Comparison of ENCODE assay signal across 11 cellular contexts in the genomic region with DNA sequence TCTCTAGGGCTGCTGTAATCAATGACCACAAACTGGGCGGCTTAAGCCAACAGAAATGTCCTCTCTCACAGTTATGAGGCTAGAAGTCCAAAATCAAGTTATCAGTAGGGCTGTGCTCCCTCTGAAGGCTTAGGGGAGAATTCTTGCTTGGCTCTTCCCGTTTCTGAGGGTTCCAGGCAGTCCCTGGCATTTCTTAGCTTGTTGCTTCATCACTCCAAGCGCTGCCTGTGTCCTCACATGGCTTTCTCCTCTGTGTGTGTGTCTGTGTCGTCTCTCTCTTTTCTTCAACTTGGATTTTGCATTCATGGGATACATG. TPM values are rescaled to one million over a fixed set of nuclear protein-coding genes. Genes with fewer than 3 reads are reported as not detected.
A peak's percentile ranks its signal among the peaks of the same experiment; 100 is the strongest.
DNase-seq lines count a peak whose midpoint lies in the region; ATAC-seq and TF ChIP-seq lines count a peak whose summit lies in the region.
"Had no signal": no experiment of that assay in that cellular context is flagged by ENCODE, and none has a peak within 500 bp of the region (broad histone marks: within the 10 kb centered on the region; RNA-seq: fewer than 3 reads in every experiment).

No MANE protein-coding gene starts in this region.

- H3K4me1 ChIP-seq in osteoblast (ENCODE audit: insufficient read depth, low read length), result peaks cover 16% of the 10 kb centered on the region

- H2AFZ ChIP-seq in osteoblast (ENCODE audit: low read length), result peak overlapping the region; percentile 28

- peaks cover 5% of the 10 kb centered on the region for H3K27me3 Mint-ChIP-seq in activated T-cell treated with anti-CD3 and anti-CD28 coated beads, Interleukin-2, amount 50 U/mL, for 24 hours
- peaks cover 3% of the 10 kb centered on the region for H3K27me3 Mint-ChIP-seq in activated CD8-positive, alpha-beta memory T cell treated with anti-CD3 and anti-CD28 coated beads, Interleukin-2, amount 10 ng/mL, durations not matched to agents 7 days and 5 days

- ATAC-seq in GM21367 (IDR thresholded peaks at IDR 0.05; ENCODE audit: unreplicated experiment) (no peak), HG02981 (IDR thresholded peaks at IDR 0.05; ENCODE audit: unreplicated experiment) (no peak)
- no peak for ATAC-seq in activated CD8-positive, alpha-beta memory T cell treated with anti-CD3 and anti-CD28 coated beads, Interleukin-2, amount 10 ng/mL, durations not matched to agents 7 days and 5 days

- H3K27ac Mint-ChIP-seq in activated T-cell treated with anti-CD3 and anti-CD28 coated beads, Interleukin-2, amount 50 U/mL, for 24 hours, result no peak overlapping the region
- no peak overlapping the region for H3K27ac Mint-ChIP-seq in activated CD8-positive, alpha-beta memory T cell treated with anti-CD3 and anti-CD28 coated beads, Interleukin-2, amount 10 ng/mL, durations not matched to agents 7 days and 5 days
- H3K27ac Mint-ChIP-seq: CD4-positive, alpha-beta memory T cell had no signal

- no peak overlapping the region for H3K4me3 Mint-ChIP-seq in activated T-cell treated with anti-CD3 and anti-CD28 coated beads, Interleukin-2, amount 50 U/mL, for 24 hours
- no peak overlapping the region for H3K4me3 Mint-ChIP-seq in activated CD8-positive, alpha-beta memory T cell treated with anti-CD3 and anti-CD28 coated beads, Interleukin-2, amount 10 ng/mL, durations not matched to agents 7 days and 5 days
- H3K4me3 Mint-ChIP-seq: CD4-positive, alpha-beta memory T cell had no signal

- no peaks in the 10 kb centered on the region for H3K36me3 ChIP-seq in osteoblast (ENCODE audit: insufficient read depth, low read length)

- no peaks in the 10 kb centered on the region for H3K4me1 Mint-ChIP-seq in activated T-cell treated with anti-CD3 and anti-CD28 coated beads, Interleukin-2, amount 50 U/mL, for 24 hours (ENCODE audit: low read depth)
- H3K4me1 Mint-ChIP-seq in activated CD8-positive, alpha-beta memory T cell treated with anti-CD3 and anti-CD28 coated beads, Interleukin-2, amount 10 ng/mL, durations not matched to agents 7 days and 5 days, result no peaks in the 10 kb centered on the region
- H3K4me1 Mint-ChIP-seq: CD4-positive, alpha-beta memory T cell had no signal

- no peaks in the 10 kb centered on the region for H3K27me3 ChIP-seq in osteoblast (ENCODE audit: insufficient read depth, low read length)

- no peak overlapping the region for H3K27ac ChIP-seq in osteoblast (ENCODE audit: low read depth, low read length)

- H4K20me1 ChIP-seq in osteoblast (ENCODE audit: insufficient read depth, low read length), result no peaks in the 10 kb centered on the region

- no peaks in the 10 kb centered on the region for H3K36me3 Mint-ChIP-seq in activated T-cell treated with anti-CD3 and anti-CD28 coated beads, Interleukin-2, amount 50 U/mL, for 24 hours (ENCODE audit: low read depth)
- no peaks in the 10 kb centered on the region for H3K36me3 Mint-ChIP-seq in activated CD8-positive, alpha-beta memory T cell treated with anti-CD3 and anti-CD28 coated beads, Interleukin-2, amount 10 ng/mL, durations not matched to agents 7 days and 5 days
- H3K36me3 Mint-ChIP-seq: CD4-positive, alpha-beta memory T cell had no signal

- CTCF ChIA-PET in activated CD8-positive, alpha-beta memory T cell treated with anti-CD3 and anti-CD28 coated beads, Interleukin-2, amount 10 ng/mL, durations not matched to agents 7 days and 5 days (lab: Charles Lee), result no interaction called here

- peak overlapping the region; percentile 39 for H3K4me2 ChIP-seq in osteoblast (ENCODE audit: insufficient read depth, low read length)

- no peaks in the 10 kb centered on the region for H3K79me2 ChIP-seq in osteoblast (ENCODE audit: insufficient read depth, low read length)

- peak; percentile 85 for DNase-seq in AG09319 (ENCODE audit: extremely low read depth, low read depth)
- peak; percentile 68 for DNase-seq in OCI-M1 (lab: John Stamatoyannopoulos, UW)
- DNase-seq in fibroblast of the aortic adventitia (ENCODE audit: low read depth), result peak; percentile 93
- DNase-seq in osteoblast (ENCODE audit: insufficient read length, low spot score, missing footprints), result peak; percentile 91
- DNase-seq in activated T-cell treated with anti-CD3 and anti-CD28 coated beads, Interleukin-2, amount 50 U/mL, for 24 hours, result no peak
- DNase-seq in activated CD8-positive, alpha-beta memory T cell treated with anti-CD3 and anti-CD28 coated beads, Interleukin-2, amount 10 ng/mL, durations not matched to agents 7 days and 5 days, result no peak
- DNase-seq: CD4-positive, alpha-beta memory T cell; NCI-H774; stimulated activated CD4-positive, alpha-beta T cell treated with anti-CD3 and anti-CD28 coated beads, Interleukin-4, amount 100 ng/mL, for 24 hours had no signal

- H3K9me3 ChIP-seq in osteoblast (ENCODE audit: low read depth, low read length), result no peaks in the 10 kb centered on the region

- no peaks in the 10 kb centered on the region for H3K9me3 Mint-ChIP-seq in activated T-cell treated with anti-CD3 and anti-CD28 coated beads, Interleukin-2, amount 50 U/mL, for 24 hours
- no peaks in the 10 kb centered on the region for H3K9me3 Mint-ChIP-seq in activated CD8-positive, alpha-beta memory T cell treated with anti-CD3 and anti-CD28 coated beads, Interleukin-2, amount 10 ng/mL, durations not matched to agents 7 days and 5 days (ENCODE audit: low read depth)

- H3K4me3 ChIP-seq in fibroblast of the aortic adventitia (ENCODE audit: low read depth, low read length) (no peak overlapping the region), osteoblast (ENCODE audit: insufficient read depth, low read length) (no peak overlapping the region)

- TF ChIP-seq CTCF in AG09319 (IDR thresholded peaks at IDR 0.05; ENCODE audit: low read depth, low read length) (peak; percentile 52), fibroblast of the aortic adventitia (IDR thresholded peaks at IDR 0.05; ENCODE audit: insufficient read depth, low read length) (peak; percentile 53), osteoblast (IDR thresholded peaks at IDR 0.05; ENCODE audit: extremely low read depth, low read depth, low read length) (peak; percentile 46)

RNA-seq across cellular contexts. Expression of a gene that starts 13.7 kb away (rescaled TPM):
- 35.5 and 41.8 TPM in 2 replicates for total RNA-seq in fibroblast of the aortic adventitia (ENCODE audit: low replicate concordance)
- total RNA-seq in osteoblast, result 13.8 and 16.3 TPM in 2 replicates
- total RNA-seq in activated CD8-positive, alpha-beta memory T cell treated with anti-CD3 and anti-CD28 coated beads, Interleukin-2, amount 10 ng/mL, durations not matched to agents 7 days and 5 days, result 1 to 10 TPM; 1.3 to 1.5 TPM

Comparison
In these comparisons a context has a peak if more than half of its experiments do, and no peak if none do; other contexts are left out.
1. DNase-seq: peak in AG09319 (single experiment), OCI-M1 (single experiment), fibroblast of the aortic adventitia (single experiment) and osteoblast (single experiment); none in activated T-cell treated with anti-CD3 and anti-CD28 coated beads, Interleukin-2, amount 50 U/mL, for 24 hours (single experiment) and activated CD8-positive, alpha-beta memory T cell treated with anti-CD3 and anti-CD28 coated beads, Interleukin-2, amount 10 ng/mL, durations not matched to agents 7 days and 5 days (single experiment).
2. Peak in every context shown above with its lines, with median percentiles within 50 percentile points of each other: CTCF ChIP-seq.